Comparison of ENCODE assay signal across 29 cellular contexts in genomic region chr4:183968931-183969330, GRCh38.
"Had no signal": no experiment of that assay in that cellular context is flagged by ENCODE, and none has a peak within 500 bp of the region (broad histone marks: within the 10 kb centered on the region; RNA-seq: fewer than 3 reads in every experiment).

No MANE protein-coding gene starts in this region.

- DNase-seq: activated CD4-positive, alpha-beta T cell treated with anti-CD3 and anti-CD28 coated beads for 48 hours; activated CD4-positive, alpha-beta T cell treated with anti-CD3 and anti-CD28 coated beads, Interleukin-2, amount 50 U/mL, for 4 hours; activated CD4-positive, CD25-positive, alpha-beta regulatory T cell treated with anti-CD3 and anti-CD28 coated beads, Interleukin-2, amount 50 U/mL, for 72 hours; activated CD8-positive, alpha-beta memory T cell treated with anti-CD3 and anti-CD28 coated beads, Interleukin-2, amount 50 U/mL, for 48 hours; activated CD8-positive, alpha-beta T cell treated with anti-CD3 and anti-CD28 coated beads, Interleukin-2, amount 10 ng/mL, durations not matched to agents 7 days and 5 days; activated naive CD4-positive, alpha-beta T cell treated with anti-CD3 and anti-CD28 coated beads, Interleukin-2, amount 50 U/mL, for 16 hours; activated naive CD8-positive, alpha-beta T cell treated with anti-CD3 and anti-CD28 coated beads, Interleukin-2, amount 50 U/mL, for 24 hours; activated T-cell treated with anti-CD3 and anti-CD28 coated beads, Interleukin-2, amount 50 U/mL, for 1 hour; amniotic stem cell; body of pancreas; IMR-90; KG1; NCI-H1092; NCI-H1417; NCI-H1694; NCI-H2029; NCI-H2107; NCI-H2171 treated with DMSO at 0.1 percent for 48 hours; NCI-H510A treated with DMSO at 0.1 percent for 48 hours; NCI-H69; OCI-M1; Peyer's patch; Right ventricle myocardium superior; SJCRH30; T-helper 1 cell had no signal

- H3K4me3 ChIP-seq: ascending aorta, body of pancreas, Peyer's patch, SJCRH30 had no signal

- H3K4me3 Mint-ChIP-seq: activated CD8-positive, alpha-beta T cell treated with anti-CD3 and anti-CD28 coated beads, Interleukin-2, amount 10 ng/mL, durations not matched to agents 7 days and 5 days; activated naive CD8-positive, alpha-beta T cell treated with anti-CD3 and anti-CD28 coated beads, Interleukin-2, amount 50 U/mL, for 24 hours; central memory CD8-positive, alpha-beta T cell had no signal

- H3K9me3 Mint-ChIP-seq: central memory CD8-positive, alpha-beta T cell had no signal

- H3K9ac ChIP-seq: SK-N-SH had no signal

- H3K4me1 ChIP-seq: ascending aorta, Peyer's patch, SJCRH30 had no signal

- H3K27ac ChIP-seq: ascending aorta, body of pancreas, Peyer's patch, RWPE1, SJCRH30 had no signal

- H3K27ac Mint-ChIP-seq: activated CD8-positive, alpha-beta T cell treated with anti-CD3 and anti-CD28 coated beads, Interleukin-2, amount 10 ng/mL, durations not matched to agents 7 days and 5 days; activated naive CD8-positive, alpha-beta T cell treated with anti-CD3 and anti-CD28 coated beads, Interleukin-2, amount 50 U/mL, for 24 hours had no signal

- H3K4me2 ChIP-seq: SK-N-SH had no signal

- H3K36me3 ChIP-seq: ascending aorta, Peyer's patch, SJCRH30 had no signal

- ATAC-seq: activated CD8-positive, alpha-beta T cell treated with anti-CD3 and anti-CD28 coated beads, Interleukin-2, amount 10 ng/mL, durations not matched to agents 7 days and 5 days; activated naive CD8-positive, alpha-beta T cell treated with anti-CD3 and anti-CD28 coated beads, Interleukin-2, amount 50 U/mL, for 24 hours; body of pancreas had no signal

- H3K27me3 ChIP-seq: ascending aorta, body of pancreas, Peyer's patch, SJCRH30 had no signal

- H3K4me1 Mint-ChIP-seq: activated naive CD8-positive, alpha-beta T cell treated with anti-CD3 and anti-CD28 coated beads, Interleukin-2, amount 50 U/mL, for 24 hours; central memory CD8-positive, alpha-beta T cell had no signal

- H3K9me3 ChIP-seq: body of pancreas, Peyer's patch, SJCRH30, SK-N-SH had no signal
